ENCODE assay signal across 12 cellular contexts in the genomic region with DNA sequence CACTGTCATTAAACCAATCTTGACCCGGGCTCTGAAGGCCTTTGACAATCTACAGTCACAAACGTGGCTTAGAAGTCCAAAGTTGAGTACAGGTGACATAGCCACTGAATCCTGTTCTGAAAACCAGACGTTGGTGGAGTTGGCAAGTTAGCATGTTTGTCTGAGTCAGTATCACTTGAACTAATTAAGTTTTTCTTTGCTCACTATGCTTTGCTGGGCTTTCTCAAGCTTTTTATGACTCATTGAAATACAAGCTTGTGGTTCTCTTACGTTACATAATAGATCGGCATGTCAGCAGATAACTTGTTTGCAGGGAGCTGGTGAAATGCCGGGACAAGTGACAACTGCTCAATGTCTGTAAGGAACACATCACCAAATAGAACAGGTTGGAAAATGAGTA. TPM values are rescaled to one million over a fixed set of nuclear protein-coding genes. Genes with fewer than 3 reads are reported as not detected.
A peak's percentile ranks its signal among the peaks of the same experiment; 100 is the strongest.
DNase-seq lines count a peak whose midpoint lies in the region; ATAC-seq and TF ChIP-seq lines count a peak whose summit lies in the region.
"Had no signal": no experiment of that assay in that cellular context is flagged by ENCODE, and none has a peak within 500 bp of the region (broad histone marks: within the 10 kb centered on the region; RNA-seq: fewer than 3 reads in every experiment).

No MANE protein-coding gene starts in this region.

- no peaks in the 10 kb centered on the region for H3K36me3 Mint-ChIP-seq in endodermal cell (ENCODE audit: low read depth)
- H3K36me3 Mint-ChIP-seq: CD14-positive monocyte had no signal

- H3K27ac Mint-ChIP-seq in endodermal cell: no peak overlapping the region
- H3K27ac Mint-ChIP-seq: CD14-positive monocyte had no signal

- H3K4me3 ChIP-seq in kidney epithelial cell (ENCODE audit: low read depth, low read length) (no peak overlapping the region), endodermal cell (ENCODE audit: low read length) (no peak overlapping the region)

- H3K27me3 Mint-ChIP-seq in endodermal cell (ENCODE audit: insufficient read depth): no peaks in the 10 kb centered on the region

- no peak overlapping the region for H3K27ac ChIP-seq in endodermal cell (ENCODE audit: low read depth, low read length)

- H3K36me3 ChIP-seq in kidney epithelial cell (ENCODE audit: control insufficient read depth, insufficient read depth, low read length): no peaks in the 10 kb centered on the region
- no peaks in the 10 kb centered on the region for H3K36me3 ChIP-seq in endodermal cell (ENCODE audit: control insufficient read depth, insufficient read depth, low read length)

- no peak overlapping the region for H3K9ac ChIP-seq in endodermal cell (ENCODE audit: extremely low read depth, low read length, poor library complexity, severe bottlenecking)

- DNase-seq in AG08396 (ENCODE audit: low spot score) (peak; percentile 77), LHCN-M2 (ENCODE audit: low read depth) (peak; percentile 79), amniotic epithelial cell (ENCODE audit: low read depth) (peak; percentile 96), kidney epithelial cell (ENCODE audit: low read depth) (peak; percentile 90), endodermal cell (no peak), SHP77 (lab: John Stamatoyannopoulos, UW) (no peak), GF-D8 (lab: John Stamatoyannopoulos, UW) (no peak)
- no peak for DNase-seq in stimulated activated naive CD8-positive, alpha-beta T cell treated with anti-CD3 and anti-CD28 coated beads, Interleukin-15, Interleukin-2, amounts not matched to agents 100 U/mL and 50 U/mL, for 24 hours
- DNase-seq: activated CD4-positive, CD25-positive, alpha-beta regulatory T cell; activated naive CD4-positive, alpha-beta T cell treated with anti-CD3 and anti-CD28 coated beads, Interleukin-2, amount 50 U/mL, for 16 hours; NCI-H69 had no signal

- H3K4me1 Mint-ChIP-seq in endodermal cell: peaks cover 4% of the 10 kb centered on the region
- H3K4me1 Mint-ChIP-seq: CD14-positive monocyte had no signal

- WGBS in endodermal cell (ENCODE audit: insufficient coverage in 1 of 2, insufficient read length in 1 of 2), 2 experiments: 85 to 93% methylated on average over 6 of the region's 6 CpGs

- no peaks in the 10 kb centered on the region for H3K4me1 ChIP-seq in endodermal cell (ENCODE audit: control insufficient read depth, insufficient read depth, low read length)

- H3K27me3 ChIP-seq in kidney epithelial cell (ENCODE audit: control insufficient read depth, insufficient read depth, low read length) (no peaks in the 10 kb centered on the region), endodermal cell (ENCODE audit: control insufficient read depth, insufficient read depth, low read length, poor library complexity, severe bottlenecking) (no peaks in the 10 kb centered on the region)

- no peaks in the 10 kb centered on the region for H3K9me3 Mint-ChIP-seq in endodermal cell

- TF ChIP-seq CTCF in kidney epithelial cell (IDR thresholded peaks at IDR 0.05; ENCODE audit: insufficient read depth, low read length, poor library complexity, severe bottlenecking) (no peak), endodermal cell (conservative IDR thresholded peaks at IDR 0.05) (no peak)

- H3K4me3 Mint-ChIP-seq in endodermal cell: no peak overlapping the region
- H3K4me3 Mint-ChIP-seq: CD14-positive monocyte had no signal

- ATAC-seq in stimulated activated naive CD8-positive, alpha-beta T cell treated with anti-CD3 and anti-CD28 coated beads, Interleukin-15, Interleukin-2, amounts not matched to agents 100 U/mL and 50 U/mL, for 24 hours: no peak

- H3K9me3 ChIP-seq in endodermal cell (ENCODE audit: control insufficient read depth, low read length): no peaks in the 10 kb centered on the region

RNA-seq across cellular contexts. Expression of a gene that starts 53.8 kb away (rescaled TPM):
- total RNA-seq in LHCN-M2 (2014; rRNA removed) (8.7 and 10.3 TPM in 2 replicates), kidney epithelial cell (30.3 and 30.6 TPM in 2 replicates), endodermal cell (10 to 100 TPM; 44.8 to 55.4 TPM)
- polyA plus RNA-seq in LHCN-M2 (2012): 1.9 TPM
- polyA plus RNA-seq in endodermal cell (2013, experiment 1 of 2): 47.9 TPM
- polyA plus RNA-seq in endodermal cell (2013, experiment 2 of 2): 52.2 TPM

Comparison
In these comparisons a context has a peak if more than half of its experiments do, and no peak if none do; other contexts are left out.
1. DNase-seq: peak in AG08396 (single experiment), LHCN-M2 (single experiment), amniotic epithelial cell (single experiment) and kidney epithelial cell (single experiment); none in endodermal cell (single experiment), SHP77 (0 of 2), GF-D8 (single experiment) and stimulated activated naive CD8-positive, alpha-beta T cell treated with anti-CD3 and anti-CD28 coated beads, Interleukin-15, Interleukin-2, amounts not matched to agents 100 U/mL and 50 U/mL, for 24 hours (single experiment).